29 cellular contexts compared by ENCODE assay signal in the genomic region with DNA sequence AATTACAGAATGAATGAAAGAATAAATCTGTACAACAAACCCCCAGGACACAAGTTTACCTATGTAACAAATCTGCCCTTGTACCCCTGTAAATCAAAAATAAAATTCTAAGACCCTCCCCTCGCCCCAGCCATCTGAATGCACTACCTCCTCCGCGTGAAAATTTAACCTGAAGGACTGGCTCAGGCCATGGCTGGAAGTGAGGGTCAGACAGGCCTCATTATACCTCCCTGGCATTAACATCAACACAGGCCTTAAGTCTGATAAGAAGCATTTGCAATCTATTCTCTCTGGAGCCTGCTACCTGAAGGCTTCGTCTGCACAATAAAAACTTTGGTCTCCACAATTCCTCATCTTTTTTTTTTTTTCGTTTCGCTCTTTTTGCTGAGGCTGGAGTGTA. TPM values are rescaled to one million over a fixed set of nuclear protein-coding genes. Genes with fewer than 3 reads are reported as not detected.
DNase-seq lines count a peak whose midpoint lies in the region; ATAC-seq, FAIRE-seq and TF ChIP-seq lines count a peak whose summit lies in the region.
"Had no signal": no experiment of that assay in that cellular context is flagged by ENCODE, and none has a peak within 500 bp of the region (broad histone marks: within the 10 kb centered on the region; RNA-seq: fewer than 3 reads in every experiment).

No MANE protein-coding gene starts in this region.

- peak overlapping the region; percentile 30; the same call in 1 of the 2 replicates for H3K4me2 ChIP-seq in GM23338
- H3K4me2 ChIP-seq in H1 (ENCODE audit: insufficient read depth in 1 of 2, low read depth in 2 of 2, low read length in 2 of 2), result no peak overlapping the region
- H3K4me2 ChIP-seq in mesendoderm (ENCODE audit: low read length), result no peak overlapping the region
- H3K4me2 ChIP-seq in mesenchymal stem cell (ENCODE audit: low read length, poor library complexity, severe bottlenecking), result no peak overlapping the region
- H3K4me2 ChIP-seq: A549, PC-9 had no signal

- H3F3A ChIP-seq in GM23338 (replicated peaks; ENCODE audit: low read depth), result no peaks in the 10 kb centered on the region

- H3K18ac ChIP-seq in H1 (ENCODE audit: extremely low read depth, low read length) (no peak overlapping the region), mesendoderm (ENCODE audit: low read length) (peak overlapping the region; percentile 64), mesenchymal stem cell (ENCODE audit: low read depth in 1 of 2, low read length in 2 of 2) (no peak overlapping the region)

- DNase-seq in GM23338 (ENCODE audit: low spot score) (peak; percentile 11), H1 (ENCODE audit: low read depth in 1 of 2, low spot score in 2 of 2) (no peak), mesendoderm (peak; percentile 66), mesenchymal stem cell (no peak), erythroblast (lab: John Stamatoyannopoulos, UW) (no peak), GOT3 (lab: John Stamatoyannopoulos, UW) (no peak)
- DNase-seq in activated CD4-positive, alpha-beta T cell treated with anti-CD3 and anti-CD28 coated beads for 4 hours, result no peak
- DNase-seq: AML-193; C1 segment of cervical spinal cord; Caco-2; CD8-positive, alpha-beta T cell; EL; GF-D8; NCI-H1092 treated with DMSO at 0.1 percent for 48 hours; NCI-H1436; NCI-H187; NCI-H2171 treated with DMSO at 0.1 percent for 48 hours; NCI-H345; NCI-H510A treated with DMSO at 0.1 percent for 48 hours; NCI-H774; PC-9; SJCRH30 had no signal

- peak; percentile 71 for ATAC-seq in GM23338
- ATAC-seq: A549; CD8-positive, alpha-beta T cell; Right ventricle myocardium inferior; SK-N-SH treated with all-trans-retinoic acid at 6 μM for 48 hours had no signal

- peak overlapping the region; percentile 72; the same call in 1 of the 2 replicates for H2BK5ac ChIP-seq in H1 (ENCODE audit: low read depth, low read length)
- peak overlapping the region; percentile 96 for H2BK5ac ChIP-seq in mesendoderm (ENCODE audit: low read length)
- no peak overlapping the region for H2BK5ac ChIP-seq in mesenchymal stem cell (ENCODE audit: low read depth, low read length, poor library complexity, severe bottlenecking)

- H3K4me3 ChIP-seq in GM23338 (no peak overlapping the region), HUES64 (ENCODE audit: low read length) (no peak overlapping the region), H1 (ENCODE audit: extremely low read depth in 1 of 4, insufficient read depth in 2 of 4, low read depth in 3 of 4, low read length in 4 of 4) (no peak overlapping the region), mesendoderm (ENCODE audit: low read length) (no peak overlapping the region), mesenchymal stem cell (ENCODE audit: insufficient read depth in 1 of 2, low read depth in 1 of 2, low read length in 2 of 2) (no peak overlapping the region)
- H3K4me3 ChIP-seq: A549, PC-9, SJCRH30 had no signal

- H2AFZ ChIP-seq in GM23338, result 0 out of 2 replicates have a peak overlapping the region, but pooled peaks have one; percentile 38
- H2AFZ ChIP-seq in H1 (ENCODE audit: low read length), result peak overlapping the region; percentile 67; the same call in 1 of the 2 replicates
- H2AFZ ChIP-seq in mesenchymal stem cell (ENCODE audit: low read depth, low read length), result no peak overlapping the region
- H2AFZ ChIP-seq: PC-9 had no signal

- H3K27ac Mint-ChIP-seq in GM23338, result peak overlapping the region; percentile 34; the same call in 1 of the 2 replicates

- no peaks in the 10 kb centered on the region for H4K20me1 ChIP-seq in GM23338 (replicated peaks; ENCODE audit: insufficient read depth)
- no peaks in the 10 kb centered on the region for H4K20me1 ChIP-seq in H1 (replicated peaks in 1 of 2; ENCODE audit: control insufficient read depth in 1 of 2, insufficient read depth in 2 of 2, low read length in 2 of 2)

- no peak overlapping the region for H4K91ac ChIP-seq in H1 (replicated peaks; ENCODE audit: insufficient read length, low read length)
- H4K91ac ChIP-seq in mesenchymal stem cell (ENCODE audit: low read length), result no peak overlapping the region

- CTCF ChIA-PET in H1 (lab: Charles Lee; ENCODE audit: partially characterized antibody), result interaction anchor here (0.6 to 2.4 kb wide), 8 partner anchors 9 to 150 kb away, joined by 3 to 11 read pairs (median 4); no protein-coding TSS in a partner anchor

- no peak overlapping the region for H3K56ac ChIP-seq in H1 (replicated peaks; ENCODE audit: insufficient read length, low read depth, low read length)
- peak overlapping the region; percentile 86 for H3K56ac ChIP-seq in mesendoderm (ENCODE audit: low read length)

- no peak for TF ChIP-seq CTCF in GM23338 (conservative IDR thresholded peaks at IDR 0.05; ENCODE audit: low read depth in 2 of 2)
- TF ChIP-seq CTCF in H1 (IDR thresholded peaks at IDR 0.05; ENCODE audit: control extremely low read depth in 1 of 3, insufficient read depth in 1 of 3, low read depth in 1 of 3, low read length in 3 of 3), result no peak

- H2BK15ac ChIP-seq in H1 (ENCODE audit: low read length) (no peak overlapping the region), mesendoderm (replicated peaks; ENCODE audit: low read depth) (peak overlapping the region; percentile 2), mesenchymal stem cell (ENCODE audit: low read depth, poor library complexity, severe bottlenecking) (no peak overlapping the region)

- 65% methylated on average over 6 of the region's 6 CpGs for WGBS in HUES64
- 82% methylated on average over 6 of the region's 6 CpGs; no CpG with 5 or more reads in 1 of the 2 experiments for WGBS in H1 (ENCODE audit: extremely low coverage in 1 of 2, insufficient coverage in 1 of 2, insufficient read length in 1 of 2, insufficient replicate concordance in 2 of 2, low coverage in 1 of 2, low lambda C conversion rate in 2 of 2, missing lambda C conversion rate in 1 of 2), 2 experiments
- no CpG with 5 or more reads among the region's 6 CpGs for WGBS in mesendoderm (ENCODE audit: extremely low coverage, insufficient coverage, low lambda C conversion rate)
- WGBS in mesenchymal stem cell, result 96% methylated on average over 6 of the region's 6 CpGs

- H3K4ac ChIP-seq in H1 (replicated peaks; ENCODE audit: insufficient read length, low read depth, low read length) (no peak overlapping the region), mesendoderm (ENCODE audit: low read depth, low read length) (peak overlapping the region; percentile 70), mesenchymal stem cell (ENCODE audit: low read depth in 1 of 2, low read length in 2 of 2) (no peak overlapping the region)

- H3K27me3 ChIP-seq in GM23338 (ENCODE audit: insufficient read depth) (no peaks in the 10 kb centered on the region), HUES64 (ENCODE audit: insufficient read depth, low read length) (no peaks in the 10 kb centered on the region), H1 (replicated peaks in 1 of 4; ENCODE audit: control insufficient read depth in 3 of 4, extremely low read depth in 1 of 4, insufficient read depth in 3 of 4, low read length in 3 of 4) (no peaks in the 10 kb centered on the region), mesendoderm (ENCODE audit: insufficient read depth, low read length, poor library complexity) (no peaks in the 10 kb centered on the region), mesenchymal stem cell (ENCODE audit: control insufficient read depth in 1 of 2, insufficient read depth in 1 of 2, low read length in 2 of 2) (no peaks in the 10 kb centered on the region)
- H3K27me3 ChIP-seq: SJCRH30 had no signal

- H3K36me3 Mint-ChIP-seq in GM23338 (ENCODE audit: low read depth), result peaks cover 10% of the 10 kb centered on the region
- H3K36me3 Mint-ChIP-seq: CD8-positive, alpha-beta T cell had no signal

- H4K5ac ChIP-seq in H1 (ENCODE audit: insufficient read length, low read depth, low read length) (no peak overlapping the region), mesendoderm (ENCODE audit: low read length) (peak overlapping the region; percentile 84)

- TF ChIP-seq RAD21 in H1 (IDR thresholded peaks at IDR 0.05 in 1 of 2, conservative IDR thresholded peaks at IDR 0.05 in 1 of 2; ENCODE audit: low read depth in 2 of 2, low read length in 2 of 2), result no peak

- H3K23ac ChIP-seq in H1 (ENCODE audit: insufficient read length) (no peak overlapping the region), mesendoderm (ENCODE audit: low read length) (no peak overlapping the region), mesenchymal stem cell (ENCODE audit: low read length in 2 of 2) (no peak overlapping the region)

- H3K4me1 ChIP-seq in GM23338 (ENCODE audit: insufficient read depth) (peaks cover 27% of the 10 kb centered on the region), HUES64 (ENCODE audit: insufficient read depth, low read length) (peaks cover 28% of the 10 kb centered on the region), H1 (replicated peaks in 1 of 4; ENCODE audit: control insufficient read depth in 3 of 4, insufficient read depth in 4 of 4, low read length in 3 of 4) (peaks cover 0 to 6% (median 4%) of the 10 kb centered on the region in 4 experiments; a peak in 4 of 7 replicates), mesendoderm (ENCODE audit: control insufficient read depth, low read depth, low read length) (peaks cover 2% of the 10 kb centered on the region), mesenchymal stem cell (ENCODE audit: control insufficient read depth, insufficient read depth, low read depth, low read length) (no peaks in the 10 kb centered on the region)
- H3K4me1 ChIP-seq: SJCRH30 had no signal

- no peak for TF ChIP-seq POLR2A in H1 (IDR thresholded peaks at IDR 0.05; ENCODE audit: control extremely low read depth in 1 of 2, low read depth in 2 of 2, low read length in 2 of 2)
- no peak for TF ChIP-seq POLR2A in erythroblast (IDR thresholded peaks at IDR 0.05; ENCODE audit: low read length)

- H2AK5ac ChIP-seq in H1 (ENCODE audit: low read depth, low read length) (no peak overlapping the region), mesendoderm (ENCODE audit: low read length) (no peak overlapping the region), mesenchymal stem cell (ENCODE audit: low read length, severe bottlenecking) (no peak overlapping the region)

- H3K9me3 ChIP-seq in HUES64 (ENCODE audit: insufficient read depth, low read depth, low read length) (no peaks in the 10 kb centered on the region), H1 (ENCODE audit: insufficient read depth in 2 of 2, low read depth in 1 of 2, low read length in 1 of 2) (no peaks in the 10 kb centered on the region; a peak in 1 of 4 replicates), mesenchymal stem cell (ENCODE audit: control insufficient read depth, low read length) (no peaks in the 10 kb centered on the region)
- H3K9me3 ChIP-seq: A549, Caco-2, SJCRH30 had no signal

- H3K79me1 ChIP-seq in H1 (ENCODE audit: low read depth, low read length) (no peaks in the 10 kb centered on the region), mesendoderm (ENCODE audit: low read length) (no peaks in the 10 kb centered on the region), mesenchymal stem cell (replicated peaks; ENCODE audit: low read length, poor library complexity, severe bottlenecking) (no peaks in the 10 kb centered on the region)

- POLR2A ChIA-PET in H1 (lab: Charles Lee; ENCODE audit: partially characterized antibody), result interaction anchor here (1.0 to 1.7 kb wide), 4 partner anchors 10 to 50 kb away, joined by 3 to 8 read pairs (median 4); partner anchors contain the start of gene TTC39B

- H2BK120ac ChIP-seq in H1 (replicated peaks; ENCODE audit: low read depth, low read length), result no peak overlapping the region
- H2BK120ac ChIP-seq in mesendoderm (ENCODE audit: low read depth, low read length), result peak overlapping the region; percentile 99
- no peak overlapping the region for H2BK120ac ChIP-seq in mesenchymal stem cell (ENCODE audit: low read depth, low read length)

- H3K27me3 Mint-ChIP-seq in GM23338 (ENCODE audit: insufficient read depth, low read depth, poor library complexity), result peaks cover 12% of the 10 kb centered on the region

- no peak overlapping the region for H2BK12ac ChIP-seq in H1 (ENCODE audit: low read depth, low read length)
- no peak overlapping the region for H2BK12ac ChIP-seq in mesenchymal stem cell (ENCODE audit: low read length in 2 of 2)

- no peaks in the 10 kb centered on the region for H3K9me2 ChIP-seq in GM23338 (ENCODE audit: insufficient read depth)

- H3K36me3 ChIP-seq in GM23338 (ENCODE audit: insufficient read depth) (no peaks in the 10 kb centered on the region), HUES64 (ENCODE audit: insufficient read depth, low read length) (no peaks in the 10 kb centered on the region), H1 (ENCODE audit: control insufficient read depth in 2 of 4, insufficient read depth in 4 of 4, low read length in 3 of 4) (no peaks in the 10 kb centered on the region; a peak in 2 of 8 replicates), mesendoderm (ENCODE audit: control insufficient read depth, insufficient read depth, low read length) (no peaks in the 10 kb centered on the region), mesenchymal stem cell (ENCODE audit: control insufficient read depth in 1 of 2, insufficient read depth in 2 of 2, low read depth in 1 of 2, low read length in 2 of 2) (no peaks in the 10 kb centered on the region)
- H3K36me3 ChIP-seq: SJCRH30 had no signal

- H3K9ac ChIP-seq in HUES64 (ENCODE audit: low read depth, low read length) (peak overlapping the region; percentile 26; the same call in 1 of the 2 replicates), H1 (replicated peaks in 1 of 4; ENCODE audit: extremely low read depth in 1 of 4, low read depth in 3 of 4, low read length in 3 of 4) (no peak overlapping the region), mesendoderm (ENCODE audit: low read length) (peak overlapping the region; percentile 43), mesenchymal stem cell (ENCODE audit: low read length) (no peak overlapping the region)

- FAIRE-seq in H1 (lab: Jason Lieb, UNC), result no peak
- FAIRE-seq: A549, GM12892, H54, HTR-8/SVneo had no signal

- H2BK20ac ChIP-seq in H1 (ENCODE audit: low read length), result no peak overlapping the region; the same call in 1 of the 2 replicates

- no peak overlapping the region for H3K14ac ChIP-seq in H1 (ENCODE audit: insufficient read length)
- no peak overlapping the region for H3K14ac ChIP-seq in mesenchymal stem cell (ENCODE audit: low read length in 2 of 2)

- no peaks in the 10 kb centered on the region for H3K23me2 ChIP-seq in H1 (ENCODE audit: low read depth, low read length)

- H4K8ac ChIP-seq in H1 (ENCODE audit: extremely low read depth, insufficient read depth, low read length), result no peak overlapping the region
- H4K8ac ChIP-seq in mesendoderm (ENCODE audit: low read depth, low read length), result no peak overlapping the region
- H4K8ac ChIP-seq in mesenchymal stem cell (ENCODE audit: low read length), result no peak overlapping the region

- peak overlapping the region; percentile 61 for H3K27ac ChIP-seq in GM23338 (ENCODE audit: low read depth)
- peak overlapping the region; percentile 83 for H3K27ac ChIP-seq in HUES64 (ENCODE audit: low read depth, low read length)
- H3K27ac ChIP-seq in H1 (ENCODE audit: low read depth, low read length), result no peak overlapping the region
- H3K27ac ChIP-seq in mesendoderm (ENCODE audit: low read depth, low read length), result peak overlapping the region; percentile 93
- H3K27ac ChIP-seq in mesenchymal stem cell (ENCODE audit: low read length, poor library complexity, severe bottlenecking), result no peak overlapping the region
- H3K27ac ChIP-seq: A549, PC-9, SJCRH30 had no signal

- H3K9me3 Mint-ChIP-seq in GM23338, result peaks cover 24% of the 10 kb centered on the region
- H3K9me3 Mint-ChIP-seq: CD8-positive, alpha-beta T cell had no signal

- peaks cover 29% of the 10 kb centered on the region for H3K4me1 Mint-ChIP-seq in GM23338

- H3K79me2 ChIP-seq in GM23338 (replicated peaks; ENCODE audit: insufficient read depth), result no peaks in the 10 kb centered on the region
- H3K79me2 ChIP-seq in H1 (ENCODE audit: control insufficient read depth in 1 of 2, insufficient read depth in 2 of 2, low read length in 2 of 2), result no peaks in the 10 kb centered on the region
- no peaks in the 10 kb centered on the region for H3K79me2 ChIP-seq in mesendoderm (ENCODE audit: control insufficient read depth, insufficient read depth, low read length)

- H3K4me3 Mint-ChIP-seq in GM23338, result no peak overlapping the region
- H3K4me3 Mint-ChIP-seq: CD8-positive, alpha-beta T cell had no signal

- no peak for TF ChIP-seq EP300 in H1 (IDR thresholded peaks at IDR 0.05; ENCODE audit: borderline replicate concordance in 1 of 2, low read depth in 2 of 2, low read length in 2 of 2)

RNA-seq across cellular contexts. Expression of gene TTC39B, which starts 48.7 kb away (rescaled TPM):
- total RNA-seq in GM23338 (2014; rRNA removed; shearing (Covaris generic)), result 11.0 and 11.1 TPM in 2 replicates
- 2.8 and 4.7 TPM in 2 replicates for polyA plus RNA-seq in GM23338 (2016; fragmentation: Nextera tagmentation; extraction: Ambion mirVana)
- 5.5 TPM for polyA plus RNA-seq in HUES64 (2013, experiment 1 of 2)
- polyA plus RNA-seq in HUES64 (2013, experiment 2 of 2), result 5.8 TPM
- total RNA-seq in H1 (2021; fragmentation: NEBNext Ultra II Directional; extraction: Animal tissue kit (Norgen Biotek cat#: 25700)), result 9.5 and 10.9 TPM in 2 replicates
- 1.3 and 1.6 TPM in 2 replicates for polyA plus RNA-seq in H1 (2011; rRNA removed)
- 2.1 TPM for polyA plus RNA-seq in H1 (2011; cell fraction: cytosol; rRNA removed)
- polyA plus RNA-seq in H1 (2011; cell fraction: nucleus; rRNA removed), result 3.8 TPM
- polyA plus RNA-seq in H1 (2012, experiment 1 of 2), result 4.6 to 7.9 TPM (median 5.3 TPM) in 4 replicates
- 0.39 TPM for polyA plus RNA-seq in H1 (2012, experiment 2 of 2)
- 4.8 TPM for polyA plus RNA-seq in H1 (2013, experiment 1 of 2)
- polyA plus RNA-seq in H1 (2013, experiment 2 of 2), result 5.7 TPM
- polyA minus RNA-seq in H1 (2011; rRNA and poly(A)+ RNA removed), result 17.7 and 22.7 TPM in 2 replicates
- polyA minus RNA-seq in H1 (2011; cell fraction: cytosol; rRNA and poly(A)+ RNA removed), result 11.2 TPM
- polyA minus RNA-seq in H1 (2011; cell fraction: nucleus; rRNA and poly(A)+ RNA removed), result 17.5 TPM
- polyA plus RNA-seq in mesendoderm (2013, experiment 1 of 2), result 8.6 TPM
- polyA plus RNA-seq in mesendoderm (2013, experiment 2 of 2), result 9.5 TPM
- 7.9 TPM for polyA plus RNA-seq in mesenchymal stem cell (2013, experiment 1 of 2)
- polyA plus RNA-seq in mesenchymal stem cell (2013, experiment 2 of 2), result 7.9 TPM

Comparison
In these comparisons a context has a peak if more than half of its experiments do, and no peak if none do; other contexts are left out.
1. DNase-seq: peak in GM23338 (single experiment) and mesendoderm (single experiment); none in H1 (0 of 2), mesenchymal stem cell (single experiment), erythroblast (0 of 2), GOT3 (single experiment) and activated CD4-positive, alpha-beta T cell treated with anti-CD3 and anti-CD28 coated beads for 4 hours (0 of 2).
2. H3K27ac ChIP-seq: peak in GM23338 (single experiment), HUES64 (single experiment) and mesendoderm (single experiment); none in H1 (single experiment) and mesenchymal stem cell (single experiment).
3. H3K9ac ChIP-seq: peak in HUES64 (single experiment) and mesendoderm (single experiment); none in H1 (0 of 4) and mesenchymal stem cell (single experiment).